Comparison of ENCODE assay signal across 15 cellular contexts in genomic region chr4:73137121-73137520, GRCh38.
DNase-seq lines count a peak whose midpoint lies in the region; ATAC-seq and TF ChIP-seq lines count a peak whose summit lies in the region.
"Had no signal": no experiment of that assay in that cellular context is flagged by ENCODE, and none has a peak within 500 bp of the region (broad histone marks: within the 10 kb centered on the region; RNA-seq: fewer than 3 reads in every experiment).

No MANE protein-coding gene starts in this region.

- no peaks in the 10 kb centered on the region for H3K9me3 Mint-ChIP-seq in stimulated activated naive CD8-positive, alpha-beta T cell treated with anti-CD3 and anti-CD28 coated beads, Interleukin-15, Interleukin-2, amounts not matched to agents 100 ng/mL and 50 ng/mL, for 24 hours
- no peaks in the 10 kb centered on the region for H3K9me3 Mint-ChIP-seq in WTC11
- H3K9me3 Mint-ChIP-seq in memory B cell, result no peaks in the 10 kb centered on the region

- CTCF ChIA-PET in WTC11 (lab: Charles Lee), result interaction anchor here (1.2 kb wide), 1 partner anchor 9 kb away, joined by 3 read pairs; no protein-coding TSS in a partner anchor

- H3K36me3 Mint-ChIP-seq in stimulated activated naive CD8-positive, alpha-beta T cell treated with anti-CD3 and anti-CD28 coated beads, Interleukin-15, Interleukin-2, amounts not matched to agents 100 ng/mL and 50 ng/mL, for 24 hours (ENCODE audit: low read depth), result peaks cover 71% of the 10 kb centered on the region
- peaks cover 53% of the 10 kb centered on the region for H3K36me3 Mint-ChIP-seq in WTC11
- peaks cover 23% of the 10 kb centered on the region for H3K36me3 Mint-ChIP-seq in memory B cell

- H3K27me3 Mint-ChIP-seq in stimulated activated naive CD8-positive, alpha-beta T cell treated with anti-CD3 and anti-CD28 coated beads, Interleukin-15, Interleukin-2, amounts not matched to agents 100 ng/mL and 50 ng/mL, for 24 hours, result no peaks in the 10 kb centered on the region
- no peaks in the 10 kb centered on the region for H3K27me3 Mint-ChIP-seq in WTC11 (ENCODE audit: low read depth)
- no peaks in the 10 kb centered on the region for H3K27me3 Mint-ChIP-seq in memory B cell
- H3K27me3 Mint-ChIP-seq: B cell had no signal

- H3K4me3 Mint-ChIP-seq in stimulated activated naive CD8-positive, alpha-beta T cell treated with anti-CD3 and anti-CD28 coated beads, Interleukin-15, Interleukin-2, amounts not matched to agents 100 ng/mL and 50 ng/mL, for 24 hours, result no peak overlapping the region
- H3K4me3 Mint-ChIP-seq in WTC11 (no peak overlapping the region), memory B cell (no peak overlapping the region)
- H3K4me3 Mint-ChIP-seq: B cell had no signal

- TF ChIP-seq CTCF in WTC11 (IDR thresholded peaks at IDR 0.05), result no peak

- H3K27ac Mint-ChIP-seq in stimulated activated naive CD8-positive, alpha-beta T cell treated with anti-CD3 and anti-CD28 coated beads, Interleukin-15, Interleukin-2, amounts not matched to agents 100 ng/mL and 50 ng/mL, for 24 hours, result peak overlapping the region; percentile 10
- H3K27ac Mint-ChIP-seq in WTC11, result peak overlapping the region; percentile 20; the same call in 1 of the 2 replicates
- peak overlapping the region; percentile 9 for H3K27ac Mint-ChIP-seq in memory B cell
- H3K27ac Mint-ChIP-seq: B cell had no signal

- POLR2A ChIA-PET in WTC11 (lab: Charles Lee), result no interaction called here

- H3K4me1 Mint-ChIP-seq in stimulated activated naive CD8-positive, alpha-beta T cell treated with anti-CD3 and anti-CD28 coated beads, Interleukin-15, Interleukin-2, amounts not matched to agents 100 ng/mL and 50 ng/mL, for 24 hours (ENCODE audit: low read depth), result peaks cover 5% of the 10 kb centered on the region
- H3K4me1 Mint-ChIP-seq in WTC11 (no peaks in the 10 kb centered on the region), memory B cell (no peaks in the 10 kb centered on the region)
- H3K4me1 Mint-ChIP-seq: B cell had no signal

- no peak for DNase-seq in stimulated activated naive CD8-positive, alpha-beta T cell treated with anti-CD3 and anti-CD28 coated beads, Interleukin-15, Interleukin-2, amounts not matched to agents 100 U/mL and 50 U/mL, for 24 hours
- DNase-seq in WTC11 (ENCODE audit: low spot score) (no peak), memory B cell (ENCODE audit: low spot score in 2 of 2) (no peak), GM03348 (ENCODE audit: low spot score) (no peak), epidermal melanocyte (ENCODE audit: insufficient read length, low spot score) (no peak)
- DNase-seq: DMS 273 treated with DMSO at 0.1 percent for 48 hours, KG1, NCI-H1092, NCI-H1694 treated with DMSO at 0.1 percent for 48 hours, NCI-H446, NCI-H774, PC-9 had no signal

- no peak for ATAC-seq in stimulated activated naive CD8-positive, alpha-beta T cell treated with anti-CD3 and anti-CD28 coated beads, Interleukin-15, Interleukin-2, amounts not matched to agents 100 U/mL and 50 U/mL, for 24 hours
- ATAC-seq in WTC11, result no peak
- ATAC-seq in memory B cell (ENCODE audit: low read depth), result no peak
- no peak for ATAC-seq in HG03196 (IDR thresholded peaks at IDR 0.05; ENCODE audit: unreplicated experiment)

TF ChIP-seq in WTC11, 78 proteins besides CTCF, POLR2A, EP300 and RAD21 (continues in another document):
- TF ChIP-seq E2F5 (CRISPR knock-in tag; IDR thresholded peaks at IDR 0.05) (no peak), ATF2 (CRISPR knock-in tag; IDR thresholded peaks at IDR 0.05; ENCODE audit: borderline replicate concordance, low read depth) (no peak), ZNF281 (CRISPR knock-in tag; IDR thresholded peaks at IDR 0.05) (no peak), HMGA2 (CRISPR knock-in tag; IDR thresholded peaks at IDR 0.05) (no peak), ZNF317 (CRISPR knock-in tag; IDR thresholded peaks at IDR 0.05; ENCODE audit: borderline replicate concordance, low read depth) (no peak), AFF4 (CRISPR knock-in tag; IDR thresholded peaks at IDR 0.05; ENCODE audit: borderline replicate concordance) (no peak), RELA (CRISPR knock-in tag; IDR thresholded peaks at IDR 0.05; ENCODE audit: borderline replicate concordance) (no peak), NFE2L1 (CRISPR knock-in tag; IDR thresholded peaks at IDR 0.05) (no peak), ATF3 (CRISPR knock-in tag; conservative IDR thresholded peaks at IDR 0.05) (no peak)
